8 cellular contexts compared by ENCODE assay signal in genomic region chr6:43246301-43247114, GRCh38. TPM values are rescaled to one million over a fixed set of nuclear protein-coding genes. Genes with fewer than 3 reads are reported as not detected.
DNase-seq lines count a peak whose midpoint lies in the region; ATAC-seq and TF ChIP-seq lines count a peak whose summit lies in the region.

No MANE protein-coding gene starts in this region.

- no peaks in the 10 kb centered on the region for H3K9me3 ChIP-seq in mammary epithelial cell (replicated peaks; ENCODE audit: insufficient read depth, low read length)

- no peaks in the 10 kb centered on the region for H3K36me3 ChIP-seq in mammary epithelial cell (ENCODE audit: insufficient read depth, low read length)

- H3K4me3 ChIP-seq in mammary epithelial cell (replicated peaks in 1 of 3; ENCODE audit: insufficient read depth in 1 of 3, low read depth in 2 of 3, low read length in 3 of 3): peak overlapping the region in 1 of 3 experiments; percentile 5

- peak overlapping the region; percentile 73 for H3K4me3 Mint-ChIP-seq in activated naive CD4-positive, alpha-beta T cell treated with anti-CD3 and anti-CD28 coated beads for 36 hours
- H3K4me3 Mint-ChIP-seq in stimulated activated memory B cell treated with anti-CD40 and anti-IgM and Interleukin-4, amounts not matched to agents 10 μg/mL and 1 μg/mL and 100 μg/mL, for 72 hours: peak overlapping the region; percentile 81

- peak; percentile 28 for ATAC-seq in HG02798 (IDR thresholded peaks at IDR 0.05; ENCODE audit: poor library complexity, unreplicated experiment)
- ATAC-seq in stimulated activated memory B cell treated with anti-CD40 and anti-IgM and Interleukin-4, amounts not matched to agents 10 μg/mL and 1 μg/mL and 100 μg/mL, for 72 hours: peak; percentile 70

- DNase-seq in activated naive CD4-positive, alpha-beta T cell treated with anti-CD3 and anti-CD28 coated beads for 36 hours: peak; percentile 28
- no peak for DNase-seq in activated naive CD4-positive, alpha-beta T cell treated with anti-CD3 and anti-CD28 coated beads, Interleukin-2, amount 50 U/mL, for 16 hours
- DNase-seq in NCI-H69 (lab: John Stamatoyannopoulos, UW): peak; percentile 85
- no peak for DNase-seq in mammary epithelial cell
- DNase-seq in kidney tubule cell (ENCODE audit: low spot score): peak; percentile 85
- DNase-seq in COLO829 (ENCODE audit: low spot score): no peak

- peaks cover 23% of the 10 kb centered on the region for H3K27me3 ChIP-seq in mammary epithelial cell (ENCODE audit: insufficient read depth, low read length)

- H3K36me3 Mint-ChIP-seq in activated naive CD4-positive, alpha-beta T cell treated with anti-CD3 and anti-CD28 coated beads for 36 hours (ENCODE audit: low read depth): no peaks in the 10 kb centered on the region
- H3K36me3 Mint-ChIP-seq in stimulated activated memory B cell treated with anti-CD40 and anti-IgM and Interleukin-4, amounts not matched to agents 10 μg/mL and 1 μg/mL and 100 μg/mL, for 72 hours: no peaks in the 10 kb centered on the region

- no peak overlapping the region for H3K27ac ChIP-seq in mammary epithelial cell (ENCODE audit: insufficient read depth, low read depth, low read length)

- H3K79me2 ChIP-seq in mammary epithelial cell (ENCODE audit: insufficient read depth, low read length): no peaks in the 10 kb centered on the region

- no peak for TF ChIP-seq CTCF in mammary epithelial cell (conservative IDR thresholded peaks at IDR 0.05 in 1 of 2, IDR thresholded peaks at IDR 0.05 in 1 of 2; ENCODE audit: extremely low read depth in 1 of 2, insufficient read depth in 1 of 2, low read depth in 1 of 2, low read length in 2 of 2)

- H3K27ac Mint-ChIP-seq in activated naive CD4-positive, alpha-beta T cell treated with anti-CD3 and anti-CD28 coated beads for 36 hours: no peak overlapping the region
- H3K27ac Mint-ChIP-seq in stimulated activated memory B cell treated with anti-CD40 and anti-IgM and Interleukin-4, amounts not matched to agents 10 μg/mL and 1 μg/mL and 100 μg/mL, for 72 hours: peak overlapping the region; percentile 86

- H3K4me1 ChIP-seq in mammary epithelial cell (ENCODE audit: insufficient read depth, low read length): peaks cover 7% of the 10 kb centered on the region

- peaks cover 18% of the 10 kb centered on the region for H3K4me1 Mint-ChIP-seq in activated naive CD4-positive, alpha-beta T cell treated with anti-CD3 and anti-CD28 coated beads for 36 hours (ENCODE audit: low read depth)
- peaks cover 29% of the 10 kb centered on the region for H3K4me1 Mint-ChIP-seq in stimulated activated memory B cell treated with anti-CD40 and anti-IgM and Interleukin-4, amounts not matched to agents 10 μg/mL and 1 μg/mL and 100 μg/mL, for 72 hours

- no peaks in the 10 kb centered on the region for H3K9me3 Mint-ChIP-seq in activated naive CD4-positive, alpha-beta T cell treated with anti-CD3 and anti-CD28 coated beads for 36 hours
- no peaks in the 10 kb centered on the region for H3K9me3 Mint-ChIP-seq in stimulated activated memory B cell treated with anti-CD40 and anti-IgM and Interleukin-4, amounts not matched to agents 10 μg/mL and 1 μg/mL and 100 μg/mL, for 72 hours

- H3K9ac ChIP-seq in mammary epithelial cell (ENCODE audit: insufficient read depth, low read length): no peak overlapping the region

- H3K4me2 ChIP-seq in mammary epithelial cell (ENCODE audit: insufficient read depth, low read depth, low read length): peak overlapping the region; percentile 79

- intact Hi-C loops in activated naive CD4-positive, alpha-beta T cell treated with anti-CD3 and anti-CD28 coated beads for 36 hours (cut with micrococcal nuclease): loop anchor here (1.0 to 2.0 kb wide), 3 partner anchors 17 to 72 kb away; partner anchors contain the start of gene DNPH1
- intact Hi-C loops in mammary epithelial cell (cut with micrococcal nuclease): no loop called here

- 24% methylated on average over 17 of the region's 27 CpGs for WGBS in mammary epithelial cell (ENCODE audit: low coverage, missing lambda C conversion rate)

- CTCF ChIA-PET in activated naive CD4-positive, alpha-beta T cell treated with anti-CD3 and anti-CD28 coated beads for 36 hours (lab: Charles Lee): interaction anchor here (0.8 to 1.3 kb wide), 4 partner anchors 17 to 259 kb away, joined by 3 to 5 read pairs (median 3); partner anchors contain the start of gene DNPH1
- CTCF ChIA-PET in mammary epithelial cell (lab: Charles Lee; ENCODE audit: low non-redundant PET): no interaction called here

- BruUV-seq in mammary epithelial cell (replicated peaks; lab: Mats Ljungman, UMichigan): no TSS peak

- in situ Hi-C loops in mammary epithelial cell (cut with MboI; ENCODE audit: low sequenced_read_pairs in 2 of 2): no loop called here

- dilution Hi-C loops in mammary epithelial cell (cut with HindIII; ENCODE audit: low sequenced_read_pairs): no loop called here

- H2AFZ ChIP-seq in mammary epithelial cell (ENCODE audit: low read depth, low read length): peak overlapping the region; percentile 47

- H3K27me3 Mint-ChIP-seq in activated naive CD4-positive, alpha-beta T cell treated with anti-CD3 and anti-CD28 coated beads for 36 hours (ENCODE audit: low read depth): peaks cover 16% of the 10 kb centered on the region
- H3K27me3 Mint-ChIP-seq in stimulated activated memory B cell treated with anti-CD40 and anti-IgM and Interleukin-4, amounts not matched to agents 10 μg/mL and 1 μg/mL and 100 μg/mL, for 72 hours: peaks cover 6% of the 10 kb centered on the region

- no peaks in the 10 kb centered on the region for H4K20me1 ChIP-seq in mammary epithelial cell (ENCODE audit: insufficient read depth, low read length)

RNA-seq across cellular contexts. Expression of gene TTBK1, which starts 3.2 kb away (rescaled TPM):
- total RNA-seq in activated naive CD4-positive, alpha-beta T cell treated with anti-CD3 and anti-CD28 coated beads for 36 hours: under 1 TPM in 1 of 2 experiments, not detected in 1; 0.02 TPM
- total RNA-seq in mammary epithelial cell: under 1 TPM in 1 of 2 donors, not detected in 1; under 0.01 TPM
- polyA plus RNA-seq in mammary epithelial cell: not detected
- polyA minus RNA-seq in mammary epithelial cell: not detected

RNA-seq across cellular contexts. Expression of gene DNPH1, which starts 17.2 kb away (rescaled TPM):
- 10 to 100 TPM; 59.7 to 59.8 TPM for total RNA-seq in activated naive CD4-positive, alpha-beta T cell treated with anti-CD3 and anti-CD28 coated beads for 36 hours
- total RNA-seq in mammary epithelial cell: 10 to 100 TPM; 55.2 to 56.9 TPM
- polyA plus RNA-seq in mammary epithelial cell: 112 TPM
- 24.8 TPM for polyA minus RNA-seq in mammary epithelial cell

RNA-seq across cellular contexts. Expression of gene SLC22A7, which starts 51.6 kb away (rescaled TPM):
- not detected for total RNA-seq in activated naive CD4-positive, alpha-beta T cell treated with anti-CD3 and anti-CD28 coated beads for 36 hours
- total RNA-seq in mammary epithelial cell: not detected
- polyA plus RNA-seq in mammary epithelial cell: not detected
- polyA minus RNA-seq in mammary epithelial cell: not detected

Comparison
In these comparisons a context has a peak if more than half of its experiments do, and no peak if none do; other contexts are left out.
1. DNase-seq: peak in activated naive CD4-positive, alpha-beta T cell treated with anti-CD3 and anti-CD28 coated beads for 36 hours (single experiment), NCI-H69 (single experiment) and kidney tubule cell (single experiment); none in activated naive CD4-positive, alpha-beta T cell treated with anti-CD3 and anti-CD28 coated beads, Interleukin-2, amount 50 U/mL, for 16 hours (single experiment), mammary epithelial cell (single experiment) and COLO829 (single experiment).